21 cellular contexts compared by ENCODE assay signal in the genomic region with DNA sequence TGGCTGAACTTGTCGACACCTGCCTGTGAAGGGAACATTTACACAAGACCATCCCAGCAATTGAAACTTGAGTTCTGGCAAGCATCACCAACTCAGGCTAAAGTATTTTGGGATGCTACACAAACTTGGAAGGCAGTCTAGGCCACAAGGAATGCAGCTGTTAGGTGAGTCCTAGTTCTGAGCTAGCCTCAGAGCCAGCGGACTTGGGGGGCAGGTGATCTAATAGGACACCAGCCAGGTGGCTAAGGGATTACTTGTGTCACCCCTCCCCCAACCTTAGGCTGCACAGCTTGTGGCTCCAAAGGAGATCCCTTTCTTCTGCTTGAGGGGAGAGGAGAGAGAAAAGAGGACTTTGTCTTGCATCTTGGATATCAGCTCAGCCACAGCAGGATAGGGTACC.
DNase-seq lines count a peak whose midpoint lies in the region; ATAC-seq and TF ChIP-seq lines count a peak whose summit lies in the region.
"Had no signal": no experiment of that assay in that cellular context is flagged by ENCODE, and none has a peak within 500 bp of the region (broad histone marks: within the 10 kb centered on the region; RNA-seq: fewer than 3 reads in every experiment).

No MANE protein-coding gene starts in this region.

- peak; percentile 43 for ATAC-seq in WTC11
- ATAC-seq: HCT116, Right ventricle myocardium inferior had no signal

- no peak overlapping the region for H3K4me3 Mint-ChIP-seq in WTC11
- no peak overlapping the region for H3K4me3 Mint-ChIP-seq in activated naive CD4-positive, alpha-beta T cell treated with anti-CD3 and anti-CD28 coated beads for 36 hours
- H3K4me3 Mint-ChIP-seq: CD4-positive, alpha-beta memory T cell had no signal

- peaks cover 19% of the 10 kb centered on the region for H3K4me1 Mint-ChIP-seq in WTC11
- H3K4me1 Mint-ChIP-seq in activated naive CD4-positive, alpha-beta T cell treated with anti-CD3 and anti-CD28 coated beads for 36 hours (ENCODE audit: low read depth) = no peaks in the 10 kb centered on the region
- H3K4me1 Mint-ChIP-seq: CD4-positive, alpha-beta memory T cell had no signal

- DNase-seq in NCI-H748 (lab: John Stamatoyannopoulos, UW; ENCODE audit: unreplicated experiment) (peak; percentile 3), NCI-H748 treated with DMSO at 0.1 percent for 48 hours (lab: John Stamatoyannopoulos, UW) (no peak), WTC11 (ENCODE audit: low spot score) (peak; percentile 19), myocyte (ENCODE audit: low read depth) (peak; percentile 26), SKM-1 (lab: John Stamatoyannopoulos, UW; ENCODE audit: unreplicated experiment) (no peak), NCI-H345 (lab: John Stamatoyannopoulos, UW) (no peak)
- no peak for DNase-seq in activated naive CD4-positive, alpha-beta T cell treated with anti-CD3 and anti-CD28 coated beads for 36 hours
- DNase-seq: 8988T; CD4-positive, alpha-beta memory T cell; GM23248; KBM-7; MM.1S; NCI-H1048; NCI-H1436 treated with DMSO at 0.1 percent for 48 hours; NCI-H1930; NCI-H2171; NCI-H446; NCI-H526; OCI-M1 had no signal

- intact Hi-C loops in activated naive CD4-positive, alpha-beta T cell treated with anti-CD3 and anti-CD28 coated beads for 36 hours (cut with micrococcal nuclease) = no loop called here

- TF ChIP-seq CTCF in WTC11 (IDR thresholded peaks at IDR 0.05) = no peak

- CTCF ChIA-PET in WTC11 (lab: Charles Lee) = no interaction called here
- CTCF ChIA-PET in activated naive CD4-positive, alpha-beta T cell treated with anti-CD3 and anti-CD28 coated beads for 36 hours (lab: Charles Lee) = no interaction called here

- no peak overlapping the region for H3K27ac Mint-ChIP-seq in WTC11
- H3K27ac Mint-ChIP-seq in activated naive CD4-positive, alpha-beta T cell treated with anti-CD3 and anti-CD28 coated beads for 36 hours = no peak overlapping the region
- H3K27ac Mint-ChIP-seq: CD4-positive, alpha-beta memory T cell had no signal

- H3K9me3 Mint-ChIP-seq in WTC11 = 0 out of 2 replicates have a peak, but pooled peaks cover 3% of the 10 kb centered on the region
- no peaks in the 10 kb centered on the region for H3K9me3 Mint-ChIP-seq in activated naive CD4-positive, alpha-beta T cell treated with anti-CD3 and anti-CD28 coated beads for 36 hours

- no peaks in the 10 kb centered on the region for H3K27me3 Mint-ChIP-seq in WTC11 (ENCODE audit: low read depth)
- peaks cover 4% of the 10 kb centered on the region for H3K27me3 Mint-ChIP-seq in activated naive CD4-positive, alpha-beta T cell treated with anti-CD3 and anti-CD28 coated beads for 36 hours (ENCODE audit: low read depth)
- H3K27me3 Mint-ChIP-seq: CD4-positive, alpha-beta memory T cell had no signal

- POLR2A ChIA-PET in WTC11 (lab: Charles Lee) = no interaction called here

- no peaks in the 10 kb centered on the region for H3K36me3 Mint-ChIP-seq in WTC11
- no peaks in the 10 kb centered on the region for H3K36me3 Mint-ChIP-seq in activated naive CD4-positive, alpha-beta T cell treated with anti-CD3 and anti-CD28 coated beads for 36 hours (ENCODE audit: low read depth)
- H3K36me3 Mint-ChIP-seq: CD4-positive, alpha-beta memory T cell had no signal

TF ChIP-seq in WTC11, 78 proteins besides CTCF, POLR2A, EP300 and RAD21:
- no peak for TF ChIP-seq NFYB (CRISPR knock-in tag; conservative IDR thresholded peaks at IDR 0.05; ENCODE audit: low read depth)
- TF ChIP-seq HMGA2 (CRISPR knock-in tag; IDR thresholded peaks at IDR 0.05) = no peak
- TF ChIP-seq USF2 (CRISPR knock-in tag; IDR thresholded peaks at IDR 0.05) = peak; percentile 4; the same call in 1 of the 2 replicates
- TF ChIP-seq ZNF138 (CRISPR knock-in tag; conservative IDR thresholded peaks at IDR 0.05) = no peak
- TF ChIP-seq MYBL2 (CRISPR knock-in tag; IDR thresholded peaks at IDR 0.05) = no peak
- TF ChIP-seq IRF2 (CRISPR knock-in tag; IDR thresholded peaks at IDR 0.05; ENCODE audit: borderline replicate concordance, low read depth) = no peak
- TF ChIP-seq, protein P1, sequence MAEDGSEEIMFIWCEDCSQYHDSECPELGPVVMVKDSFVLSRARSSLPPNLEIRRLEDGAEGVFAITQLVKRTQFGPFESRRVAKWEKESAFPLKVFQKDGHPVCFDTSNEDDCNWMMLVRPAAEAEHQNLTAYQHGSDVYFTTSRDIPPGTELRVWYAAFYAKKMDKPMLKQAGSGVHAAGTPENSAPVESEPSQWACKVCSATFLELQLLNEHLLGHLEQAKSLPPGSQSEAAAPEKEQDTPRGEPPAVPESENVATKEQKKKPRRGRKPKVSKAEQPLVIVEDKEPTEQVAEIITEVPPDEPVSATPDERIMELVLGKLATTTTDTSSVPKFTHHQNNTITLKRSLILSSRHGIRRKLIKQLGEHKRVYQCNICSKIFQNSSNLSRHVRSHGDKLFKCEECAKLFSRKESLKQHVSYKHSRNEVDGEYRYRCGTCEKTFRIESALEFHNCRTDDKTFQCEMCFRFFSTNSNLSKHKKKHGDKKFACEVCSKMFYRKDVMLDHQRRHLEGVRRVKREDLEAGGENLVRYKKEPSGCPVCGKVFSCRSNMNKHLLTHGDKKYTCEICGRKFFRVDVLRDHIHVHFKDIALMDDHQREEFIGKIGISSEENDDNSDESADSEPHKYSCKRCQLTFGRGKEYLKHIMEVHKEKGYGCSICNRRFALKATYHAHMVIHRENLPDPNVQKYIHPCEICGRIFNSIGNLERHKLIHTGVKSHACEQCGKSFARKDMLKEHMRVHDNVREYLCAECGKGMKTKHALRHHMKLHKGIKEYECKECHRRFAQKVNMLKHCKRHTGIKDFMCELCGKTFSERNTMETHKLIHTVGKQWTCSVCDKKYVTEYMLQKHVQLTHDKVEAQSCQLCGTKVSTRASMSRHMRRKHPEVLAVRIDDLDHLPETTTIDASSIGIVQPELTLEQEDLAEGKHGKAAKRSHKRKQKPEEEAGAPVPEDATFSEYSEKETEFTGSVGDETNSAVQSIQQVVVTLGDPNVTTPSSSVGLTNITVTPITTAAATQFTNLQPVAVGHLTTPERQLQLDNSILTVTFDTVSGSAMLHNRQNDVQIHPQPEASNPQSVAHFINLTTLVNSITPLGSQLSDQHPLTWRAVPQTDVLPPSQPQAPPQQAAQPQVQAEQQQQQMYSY (CRISPR knock-in tag; IDR thresholded peaks at IDR 0.05) = no peak
- no peak for TF ChIP-seq FOXJ3 (CRISPR knock-in tag; IDR thresholded peaks at IDR 0.05; ENCODE audit: borderline replicate concordance)
TF ChIP-seq in WTC11: peak in this region for 1.

Comparison
In these comparisons a context has a peak if more than half of its experiments do, and no peak if none do; other contexts are left out.
1. DNase-seq: peak in NCI-H748 (single experiment), WTC11 (single experiment) and myocyte (single experiment); none in NCI-H748 treated with DMSO at 0.1 percent for 48 hours (single experiment), SKM-1 (single experiment), NCI-H345 (single experiment) and activated naive CD4-positive, alpha-beta T cell treated with anti-CD3 and anti-CD28 coated beads for 36 hours (single experiment).